In the genomic region with DNA sequence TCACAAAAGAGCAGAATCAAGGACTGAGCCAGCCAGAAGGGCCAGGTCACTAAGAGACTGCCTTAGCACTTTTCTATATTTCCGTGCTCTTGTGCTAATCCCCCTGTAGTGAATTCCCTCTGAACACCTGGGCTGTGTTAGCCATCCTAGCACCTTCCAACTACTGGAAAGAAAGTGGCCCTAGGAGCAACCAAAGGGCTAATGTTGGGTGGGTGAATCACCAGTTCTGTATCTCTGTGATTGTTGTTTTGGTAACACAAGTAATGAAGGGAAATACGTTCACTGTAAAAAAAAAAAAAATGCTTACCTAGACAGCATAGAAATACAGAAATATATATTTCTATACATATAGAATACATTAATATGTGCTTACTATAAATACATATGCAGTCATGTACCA, we compare ENCODE assay signal across 14 cellular contexts. TPM values are rescaled to one million over a fixed set of nuclear protein-coding genes. Genes with fewer than 3 reads are reported as not detected.
A peak's percentile ranks its signal among the peaks of the same experiment; 100 is the strongest.
DNase-seq lines count a peak whose midpoint lies in the region; ATAC-seq and TF ChIP-seq lines count a peak whose summit lies in the region.
"Had no signal": no experiment of that assay in that cellular context is flagged by ENCODE, and none has a peak within 500 bp of the region (broad histone marks: within the 10 kb centered on the region; RNA-seq: fewer than 3 reads in every experiment).

No MANE protein-coding gene starts in this region.

- TF ChIP-seq CTCF in RWPE2 (IDR thresholded peaks at IDR 0.05; ENCODE audit: poor library complexity, severe bottlenecking) (no peak), choroid plexus epithelial cell (conservative IDR thresholded peaks at IDR 0.05; ENCODE audit: low read depth, low read length) (no peak), psoas muscle (IDR thresholded peaks at IDR 0.05) (no peak)

- no peaks in the 10 kb centered on the region; the same call in 1 of the 2 replicates for H3K36me3 ChIP-seq in RWPE2 (ENCODE audit: low read depth)
- no peaks in the 10 kb centered on the region for H3K36me3 ChIP-seq in psoas muscle (ENCODE audit: insufficient read depth in 1 of 2, low read depth in 1 of 2)
- H3K36me3 ChIP-seq: thyroid gland had no signal

- H3K4me3 ChIP-seq in RWPE2 (ENCODE audit: severe bottlenecking) (no peak overlapping the region), choroid plexus epithelial cell (ENCODE audit: low read depth, low read length) (no peak overlapping the region), psoas muscle (no peak overlapping the region)
- H3K4me3 ChIP-seq: body of pancreas, thyroid gland had no signal

- intact Hi-C loops in psoas muscle (cut with DNase I) = no loop called here

- ATAC-seq in RWPE2 (ENCODE audit: low read depth) (no peak), psoas muscle (no peak)
- ATAC-seq: body of pancreas had no signal

- peak; percentile 28 for DNase-seq in EH (ENCODE audit: low read depth)
- DNase-seq in RWPE2 (ENCODE audit: low spot score) = no peak
- peak; percentile 54 for DNase-seq in choroid plexus epithelial cell (ENCODE audit: low read depth)
- no peak for DNase-seq in psoas muscle
- DNase-seq in NCI-H146 treated with DMSO at 0.1 percent for 48 hours (lab: John Stamatoyannopoulos, UW; ENCODE audit: unreplicated experiment) = no peak
- DNase-seq in SIG-M5 (lab: John Stamatoyannopoulos, UW) = no peak
- DNase-seq in RPMI8226 = no peak
- DNase-seq: activated naive CD4-positive, alpha-beta T cell; body of pancreas; Kasumi-1; NCI-H2171 treated with DMSO at 0.1 percent for 48 hours; nephron progenitor cell; thyroid gland had no signal

- 47 to 80% (median 79%) methylated on average over 2 of the region's 2 CpGs for WGBS in psoas muscle, 3 donors

- no peaks in the 10 kb centered on the region for H3K9me3 ChIP-seq in RWPE2 (ENCODE audit: severe bottlenecking)
- no peaks in the 10 kb centered on the region for H3K9me3 ChIP-seq in psoas muscle
- H3K9me3 ChIP-seq: body of pancreas, thyroid gland had no signal

- H3K4me1 ChIP-seq in RWPE2 (ENCODE audit: insufficient read depth, poor library complexity, severe bottlenecking) = peaks cover 19% of the 10 kb centered on the region
- peaks cover 7% of the 10 kb centered on the region for H3K4me1 ChIP-seq in psoas muscle

- no peaks in the 10 kb centered on the region for H3K27me3 ChIP-seq in RWPE2 (ENCODE audit: insufficient read depth, poor library complexity, severe bottlenecking)
- H3K27me3 ChIP-seq in psoas muscle (ENCODE audit: insufficient read depth in 3 of 3, low read length in 2 of 3) = no peaks in the 10 kb centered on the region
- H3K27me3 ChIP-seq: body of pancreas, thyroid gland had no signal

- H3K27ac ChIP-seq in RWPE2 (ENCODE audit: poor library complexity, severe bottlenecking) (peak overlapping the region; percentile 13), psoas muscle (peak overlapping the region; percentile 34)
- H3K27ac ChIP-seq: body of pancreas, thyroid gland, VCaP had no signal

RNA-seq across cellular contexts. Expression of gene PXYLP1, which starts 43.9 kb away (rescaled TPM):
- total RNA-seq in psoas muscle = 1 to 10 TPM; 1.8 to 6.8 (median 4.0) TPM
- polyA plus RNA-seq in psoas muscle = 1 to 10 TPM in 2 of 3 donors, under 1 TPM in 1; 0.83 to 1.1 (median 1.1) TPM

Comparison
In these comparisons a context has a peak if more than half of its experiments do, and no peak if none do; other contexts are left out.
1. DNase-seq: peak in EH (single experiment) and choroid plexus epithelial cell (single experiment); none in RWPE2 (single experiment), psoas muscle (0 of 2), NCI-H146 treated with DMSO at 0.1 percent for 48 hours (single experiment), SIG-M5 (single experiment) and RPMI8226 (single experiment).